ENCODE assay signal across 17 cellular contexts in genomic region chr1:234845836-234846235, GRCh38.
DNase-seq lines count a peak whose midpoint lies in the region; ATAC-seq and TF ChIP-seq lines count a peak whose summit lies in the region.
"Had no signal": no experiment of that assay in that cellular context is flagged by ENCODE, and none has a peak within 500 bp of the region (broad histone marks: within the 10 kb centered on the region; RNA-seq: fewer than 3 reads in every experiment).

No MANE protein-coding gene starts in this region.

- peak overlapping the region; percentile 57; the same call in 1 of the 2 replicates for H3K4me2 ChIP-seq in DND-41 (ENCODE audit: insufficient read depth, low read length)
- no peak overlapping the region for H3K4me2 ChIP-seq in Karpas-422 (ENCODE audit: low read depth, low read length, poor library complexity, severe bottlenecking)

- H4K20me1 ChIP-seq in DND-41 (ENCODE audit: insufficient read depth, low read length) (no peaks in the 10 kb centered on the region), Karpas-422 (ENCODE audit: insufficient read depth, low read depth, low read length) (no peaks in the 10 kb centered on the region)

- H3K4me3 ChIP-seq in DND-41 (ENCODE audit: low read depth in 1 of 2, low read length in 2 of 2) = no peak overlapping the region
- no peak overlapping the region for H3K4me3 ChIP-seq in WERI-Rb-1 (ENCODE audit: low read depth, low read length)
- H3K4me3 ChIP-seq in Karpas-422 (ENCODE audit: low read length) = no peak overlapping the region
- H3K4me3 ChIP-seq: gastrocnemius medialis, GM23248, MG63, thoracic aorta had no signal

- no peak for DNase-seq in activated CD4-positive, alpha-beta T cell treated with anti-CD3 and anti-CD28 coated beads for 36 hours
- no peak for DNase-seq in activated CD4-positive, alpha-beta T cell treated with anti-CD3 and anti-CD28 coated beads for 48 hours
- DNase-seq in DND-41 = no peak
- no peak for DNase-seq in activated CD8-positive, alpha-beta T cell treated with anti-CD3 and anti-CD28 coated beads for 36 hours
- no peak for DNase-seq in endothelial cell (ENCODE audit: low spot score)
- no peak for DNase-seq in WERI-Rb-1
- DNase-seq in Karpas-422 = no peak
- DNase-seq: erythroblast, gastrocnemius medialis, GM23248, MG63, NCI-H2029 treated with DMSO at 0.1 percent for 48 hours, NCI-H446 had no signal

- no peaks in the 10 kb centered on the region for H3K36me3 ChIP-seq in DND-41 (ENCODE audit: insufficient read depth, low read length)
- no peaks in the 10 kb centered on the region for H3K36me3 ChIP-seq in WERI-Rb-1
- H3K36me3 ChIP-seq in Karpas-422 (ENCODE audit: insufficient read depth, low read length) = no peaks in the 10 kb centered on the region
- H3K36me3 ChIP-seq: gastrocnemius medialis, MG63, thoracic aorta had no signal

- peaks cover 95% of the 10 kb centered on the region for H3K4me1 Mint-ChIP-seq in activated CD4-positive, alpha-beta T cell treated with anti-CD3 and anti-CD28 coated beads for 36 hours
- peaks cover 88% of the 10 kb centered on the region for H3K4me1 Mint-ChIP-seq in activated CD8-positive, alpha-beta T cell treated with anti-CD3 and anti-CD28 coated beads for 36 hours (ENCODE audit: low read depth)
- peaks cover 85% of the 10 kb centered on the region for H3K4me1 Mint-ChIP-seq in endothelial cell (ENCODE audit: unreplicated experiment)

- no peak overlapping the region for H2AFZ ChIP-seq in DND-41 (ENCODE audit: low read depth, low read length)
- no peak overlapping the region for H2AFZ ChIP-seq in Karpas-422 (ENCODE audit: low read length)
- H2AFZ ChIP-seq: GM23248 had no signal

- H3K36me3 Mint-ChIP-seq in activated CD4-positive, alpha-beta T cell treated with anti-CD3 and anti-CD28 coated beads for 36 hours (ENCODE audit: low read depth) = peaks cover 3% of the 10 kb centered on the region
- H3K36me3 Mint-ChIP-seq in activated CD8-positive, alpha-beta T cell treated with anti-CD3 and anti-CD28 coated beads for 36 hours (ENCODE audit: low read depth) = no peaks in the 10 kb centered on the region
- no peaks in the 10 kb centered on the region for H3K36me3 Mint-ChIP-seq in endothelial cell (ENCODE audit: low read depth, unreplicated experiment)

- H3K27me3 Mint-ChIP-seq in activated CD4-positive, alpha-beta T cell treated with anti-CD3 and anti-CD28 coated beads for 36 hours = no peaks in the 10 kb centered on the region
- no peaks in the 10 kb centered on the region for H3K27me3 Mint-ChIP-seq in activated CD8-positive, alpha-beta T cell treated with anti-CD3 and anti-CD28 coated beads for 36 hours
- H3K27me3 Mint-ChIP-seq in endothelial cell (ENCODE audit: unreplicated experiment) = peaks cover 9% of the 10 kb centered on the region

- intact Hi-C loops in activated CD4-positive, alpha-beta T cell treated with anti-CD3 and anti-CD28 coated beads for 36 hours (cut with DNase I, micrococcal nuclease) = loop anchor here in 1 of 2 experiments (10.0 kb wide), 1 partner anchor 1029 kb away; no protein-coding TSS in a partner anchor
- intact Hi-C loops in activated CD8-positive, alpha-beta T cell treated with anti-CD3 and anti-CD28 coated beads for 36 hours (cut with micrococcal nuclease) = loop anchor here (2.0 to 10.0 kb wide), 3 partner anchors 115 to 351 kb away; partner anchors contain the start of gene IRF2BP2

- no peak overlapping the region for H3K9ac ChIP-seq in DND-41 (ENCODE audit: low read depth, low read length)
- H3K9ac ChIP-seq in Karpas-422 (ENCODE audit: low read length) = no peak overlapping the region
- H3K9ac ChIP-seq: GM23248 had no signal

- no peak for TF ChIP-seq CTCF in DND-41 (IDR thresholded peaks at IDR 0.05; ENCODE audit: borderline replicate concordance, extremely low read depth, low read length, poor library complexity, severe bottlenecking)
- TF ChIP-seq CTCF in activated CD8-positive, alpha-beta T cell treated with anti-CD3 and anti-CD28 coated beads for 36 hours (IDR thresholded peaks at IDR 0.05) = no peak
- no peak for TF ChIP-seq CTCF in endothelial cell (IDR thresholded peaks at IDR 0.05; ENCODE audit: unreplicated experiment)
- TF ChIP-seq CTCF in WERI-Rb-1 (IDR thresholded peaks at IDR 0.05; ENCODE audit: low read depth, low read length) = no peak

- H3K9me3 Mint-ChIP-seq in activated CD4-positive, alpha-beta T cell treated with anti-CD3 and anti-CD28 coated beads for 36 hours (ENCODE audit: low read depth) = peaks cover 4% of the 10 kb centered on the region
- H3K9me3 Mint-ChIP-seq in activated CD8-positive, alpha-beta T cell treated with anti-CD3 and anti-CD28 coated beads for 36 hours = peaks cover 4% of the 10 kb centered on the region
- H3K9me3 Mint-ChIP-seq in endothelial cell (ENCODE audit: unreplicated experiment) = no peaks in the 10 kb centered on the region
- H3K9me3 Mint-ChIP-seq: neural crest cell had no signal

- H3K79me2 ChIP-seq in DND-41 (ENCODE audit: insufficient read depth, low read length) (no peaks in the 10 kb centered on the region), Karpas-422 (ENCODE audit: low read length) (no peaks in the 10 kb centered on the region)

- no peak for ATAC-seq in activated CD4-positive, alpha-beta T cell treated with anti-CD3 and anti-CD28 coated beads for 36 hours
- ATAC-seq in DND-41 (ENCODE audit: insufficient read depth, low read depth) (no peak), HG02678 (IDR thresholded peaks at IDR 0.05; ENCODE audit: unreplicated experiment) (no peak)
- ATAC-seq in activated CD8-positive, alpha-beta T cell treated with anti-CD3 and anti-CD28 coated beads for 36 hours = no peak
- ATAC-seq: gastrocnemius medialis, HepG2 had no signal

- H3K27ac ChIP-seq in DND-41 (ENCODE audit: low read length) (no peak overlapping the region), WERI-Rb-1 (no peak overlapping the region), Karpas-422 (ENCODE audit: low read length) (no peak overlapping the region)
- H3K27ac ChIP-seq: gastrocnemius medialis, GM23248, thoracic aorta had no signal

- H3K27me3 ChIP-seq in DND-41 (ENCODE audit: insufficient read depth, low read length, poor library complexity) (no peaks in the 10 kb centered on the region), WERI-Rb-1 (ENCODE audit: insufficient read depth, low read depth, severe bottlenecking) (no peaks in the 10 kb centered on the region), Karpas-422 (ENCODE audit: low read length) (no peaks in the 10 kb centered on the region)
- H3K27me3 ChIP-seq: gastrocnemius medialis, MG63 had no signal

- no peaks in the 10 kb centered on the region for H3K9me3 ChIP-seq in DND-41 (ENCODE audit: insufficient read depth, low read length, severe bottlenecking)
- H3K9me3 ChIP-seq in WERI-Rb-1 (ENCODE audit: severe bottlenecking) = no peaks in the 10 kb centered on the region
- no peaks in the 10 kb centered on the region for H3K9me3 ChIP-seq in Karpas-422 (ENCODE audit: low read length)
- H3K9me3 ChIP-seq: gastrocnemius medialis, thoracic aorta had no signal

- H3K9me2 ChIP-seq in Karpas-422 (replicated peaks; ENCODE audit: insufficient read depth, low read length) = no peaks in the 10 kb centered on the region

- H3K4me3 Mint-ChIP-seq in activated CD4-positive, alpha-beta T cell treated with anti-CD3 and anti-CD28 coated beads for 36 hours = peak overlapping the region; percentile 63
- H3K4me3 Mint-ChIP-seq in activated CD8-positive, alpha-beta T cell treated with anti-CD3 and anti-CD28 coated beads for 36 hours = peak overlapping the region; percentile 46
- no peak overlapping the region for H3K4me3 Mint-ChIP-seq in endothelial cell (ENCODE audit: unreplicated experiment)
- H3K4me3 Mint-ChIP-seq: neural crest cell had no signal

- CTCF ChIA-PET in activated CD4-positive, alpha-beta T cell treated with anti-CD3 and anti-CD28 coated beads for 36 hours (lab: Charles Lee) = interaction anchor here (0.7 to 2.0 kb wide), 5 partner anchors 70 to 234 kb away, joined by 3 to 6 read pairs (median 5); no protein-coding TSS in a partner anchor
- CTCF ChIA-PET in activated CD8-positive, alpha-beta T cell treated with anti-CD3 and anti-CD28 coated beads for 36 hours (lab: Charles Lee) = interaction anchor here (0.6 to 1.7 kb wide), 11 partner anchors 10 to 259 kb away, joined by 3 to 6 read pairs (median 4); no protein-coding TSS in a partner anchor

- H3K4me1 ChIP-seq in DND-41 (ENCODE audit: insufficient read depth, low read length) = peaks cover 55% of the 10 kb centered on the region
- peaks cover 10% of the 10 kb centered on the region for H3K4me1 ChIP-seq in Karpas-422 (ENCODE audit: low read length)

- peak overlapping the region; percentile 94 for H3K27ac Mint-ChIP-seq in activated CD4-positive, alpha-beta T cell treated with anti-CD3 and anti-CD28 coated beads for 36 hours
- peak overlapping the region; percentile 94 for H3K27ac Mint-ChIP-seq in activated CD8-positive, alpha-beta T cell treated with anti-CD3 and anti-CD28 coated beads for 36 hours
- peak overlapping the region; percentile 94 for H3K27ac Mint-ChIP-seq in endothelial cell (ENCODE audit: unreplicated experiment)

- POLR2A ChIA-PET in activated CD4-positive, alpha-beta T cell treated with anti-CD3 and anti-CD28 coated beads for 36 hours (lab: Charles Lee) = interaction anchor here (0.6 to 1.3 kb wide), 4 partner anchors 9 to 345 kb away, joined by 3 to 9 read pairs (median 4); no protein-coding TSS in a partner anchor
- POLR2A ChIA-PET in activated CD8-positive, alpha-beta T cell treated with anti-CD3 and anti-CD28 coated beads for 36 hours (lab: Charles Lee) = interaction anchor here (0.7 to 2.0 kb wide), 10 partner anchors 81 to 244 kb away, joined by 3 to 8 read pairs (median 4); partner anchors contain the start of gene IRF2BP2
